Comparison of ENCODE assay signal across 9 cellular contexts in genomic region chr13:41061075-41061913, GRCh38. TPM values are rescaled to one million over a fixed set of nuclear protein-coding genes. Genes with fewer than 3 reads are reported as not detected.
DNase-seq lines count a peak whose midpoint lies in the region; ATAC-seq, FAIRE-seq and TF ChIP-seq lines count a peak whose summit lies in the region.
"Had no signal": no experiment of that assay in that cellular context is flagged by ENCODE, and none has a peak within 500 bp of the region (broad histone marks: within the 10 kb centered on the region; RNA-seq: fewer than 3 reads in every experiment).

TSS of gene WBP4 (plus strand) at chr13:41061509. CDS start at chr13:41061674, 165 bp downstream.

- peak within 1 kb of the TSS; percentile 98 for H3K27ac Mint-ChIP-seq in WTC11

- H3K4me3 Mint-ChIP-seq in WTC11 = peak within 1 kb of the TSS; percentile 97

- FAIRE-seq in bronchial epithelial cell (lab: Jason Lieb, UNC) = no peak
- FAIRE-seq: TTC549 had no signal

- H3K4me1 Mint-ChIP-seq in WTC11 = peaks cover 32% of the 10 kb centered on the region

- H3K9me3 Mint-ChIP-seq in WTC11 = no peaks in the 10 kb centered on the region

- peaks cover 3% of the 10 kb centered on the region for H3K36me3 ChIP-seq in bronchial epithelial cell (ENCODE audit: control insufficient read depth, insufficient read depth, low read length)
- H3K36me3 ChIP-seq in spleen = peaks cover 0 to 29% (median 15%) of the 10 kb centered on the region in 6 donors

- no peaks in the 10 kb centered on the region for H3K9me3 ChIP-seq in spleen

- H3K27me3 ChIP-seq in bronchial epithelial cell (ENCODE audit: control insufficient read depth, insufficient read depth, low read length) (no peaks in the 10 kb centered on the region), spleen (replicated peaks in 1 of 7) (no peaks in the 10 kb centered on the region)

- H3K4me3 ChIP-seq in bronchial epithelial cell (ENCODE audit: low read depth, low read length) = peak within 1 kb of the TSS; percentile 98
- H3K4me3 ChIP-seq in spleen = peak within 1 kb of the TSS; percentile 68 to 97 (median 86)

- CTCF ChIA-PET in WTC11 (lab: Charles Lee) = interaction anchor here (0.5 to 1.2 kb wide), 3 partner anchors 46 to 860 kb away, joined by 3 to 4 read pairs (median 4); no protein-coding TSS in a partner anchor

- TF ChIP-seq POLR2A in spleen (IDR thresholded peaks at IDR 0.05) = peak in 1 of 3 donors; percentile 32

- WGBS in spleen, 5 donors = 0 to 1% (median 0%) methylated on average over 31 to 71 of the region's 71 CpGs

- DNase-seq in AG08396 (ENCODE audit: low spot score) = peak; percentile 83
- DNase-seq in NCI-H2196 treated with DMSO at 0.1 percent for 48 hours (lab: John Stamatoyannopoulos, UW; ENCODE audit: unreplicated experiment) = peak; percentile 71
- DNase-seq in WTC11 (ENCODE audit: low spot score) = peak; percentile 92
- peak; percentile 86 for DNase-seq in bronchial epithelial cell (ENCODE audit: low read depth)
- peak; percentile 96 for DNase-seq in inferior parietal cortex (ENCODE audit: extremely low spot score)
- DNase-seq in spleen = peak; percentile 98

- H3K4me1 ChIP-seq in spleen = peaks cover 12 to 74% (median 54%) of the 10 kb centered on the region in 6 donors

- intact Hi-C loops in spleen (cut with DNase I; ENCODE audit: low total_unique reads) = no loop called here

- POLR2A ChIA-PET in WTC11 (lab: Charles Lee) = interaction anchor here (1.0 to 1.4 kb wide), 3 partner anchors 46 to 77 kb away, joined by 4 to 8 read pairs (median 5); no protein-coding TSS in a partner anchor

- TF ChIP-seq CTCF in WTC11 (IDR thresholded peaks at IDR 0.05) (no peak), bronchial epithelial cell (IDR thresholded peaks at IDR 0.05; ENCODE audit: insufficient read depth, low read length, severe bottlenecking) (peak; percentile 18), spleen (IDR thresholded peaks at IDR 0.05 in 8 of 11, conservative IDR thresholded peaks at IDR 0.05 in 3 of 11) (peak in 3 of 11 experiments; percentile 2 to 34 (median 20))

- ATAC-seq in GM18873 (IDR thresholded peaks at IDR 0.05; ENCODE audit: low FRiP score, unreplicated experiment) (peak; percentile 65), HG03135 (IDR thresholded peaks at IDR 0.05; ENCODE audit: unreplicated experiment) (peak; percentile 72), WTC11 (peak; percentile 71)

- H3K27ac ChIP-seq in spleen = peak within 1 kb of the TSS; percentile 81 to 98 (median 97)

- H3K36me3 Mint-ChIP-seq in WTC11 = peaks cover 13% of the 10 kb centered on the region

- H3K27me3 Mint-ChIP-seq in WTC11 (ENCODE audit: low read depth) = no peaks in the 10 kb centered on the region

TF ChIP-seq in WTC11, 78 proteins besides CTCF, POLR2A, EP300 and RAD21 (continues in another document):
- no peak for TF ChIP-seq AR (CRISPR knock-in tag; IDR thresholded peaks at IDR 0.05)
- no peak for TF ChIP-seq ZNF396 (CRISPR knock-in tag; IDR thresholded peaks at IDR 0.05; ENCODE audit: borderline replicate concordance)
- no peak for TF ChIP-seq JUN (CRISPR knock-in tag; IDR thresholded peaks at IDR 0.05)
- no peak for TF ChIP-seq ZNF416 (CRISPR knock-in tag; IDR thresholded peaks at IDR 0.05)
- TF ChIP-seq PREB (CRISPR knock-in tag; IDR thresholded peaks at IDR 0.05; ENCODE audit: borderline replicate concordance) = no peak
- no peak for TF ChIP-seq ATF3 (CRISPR knock-in tag; conservative IDR thresholded peaks at IDR 0.05)
- no peak for TF ChIP-seq IRF1 (CRISPR knock-in tag; IDR thresholded peaks at IDR 0.05)
- no peak for TF ChIP-seq ATF2 (CRISPR knock-in tag; IDR thresholded peaks at IDR 0.05; ENCODE audit: borderline replicate concordance, low read depth)
- TF ChIP-seq ZBTB43 (CRISPR knock-in tag; IDR thresholded peaks at IDR 0.05) = no peak
- no peak for TF ChIP-seq OVOL2 (CRISPR knock-in tag; IDR thresholded peaks at IDR 0.05; ENCODE audit: borderline replicate concordance)
- TF ChIP-seq FOXP1 (CRISPR knock-in tag; IDR thresholded peaks at IDR 0.05; ENCODE audit: borderline replicate concordance) = no peak

RNA-seq across cellular contexts. Expression of gene WBP4, which starts in this region (rescaled TPM):
- total RNA-seq in WTC11 (2021) = 9.6 to 10.5 TPM (median 10.2 TPM) in 3 replicates
- 6.8 and 10.1 TPM in 2 replicates for total RNA-seq in bronchial epithelial cell
- 1 to 10 TPM; 7.0 to 9.2 (median 8.0) TPM for total RNA-seq in spleen
- 1 to 10 TPM; 7.9 to 9.1 (median 9.0) TPM for polyA plus RNA-seq in spleen

Comparison
In these comparisons a context has a peak if more than half of its experiments do, and no peak if none do; other contexts are left out.
1. Peak in every context shown above with its lines: DNase-seq, ATAC-seq, H3K4me3 ChIP-seq and H3K27ac ChIP-seq.